8 cellular contexts compared by ENCODE assay signal in the genomic region with DNA sequence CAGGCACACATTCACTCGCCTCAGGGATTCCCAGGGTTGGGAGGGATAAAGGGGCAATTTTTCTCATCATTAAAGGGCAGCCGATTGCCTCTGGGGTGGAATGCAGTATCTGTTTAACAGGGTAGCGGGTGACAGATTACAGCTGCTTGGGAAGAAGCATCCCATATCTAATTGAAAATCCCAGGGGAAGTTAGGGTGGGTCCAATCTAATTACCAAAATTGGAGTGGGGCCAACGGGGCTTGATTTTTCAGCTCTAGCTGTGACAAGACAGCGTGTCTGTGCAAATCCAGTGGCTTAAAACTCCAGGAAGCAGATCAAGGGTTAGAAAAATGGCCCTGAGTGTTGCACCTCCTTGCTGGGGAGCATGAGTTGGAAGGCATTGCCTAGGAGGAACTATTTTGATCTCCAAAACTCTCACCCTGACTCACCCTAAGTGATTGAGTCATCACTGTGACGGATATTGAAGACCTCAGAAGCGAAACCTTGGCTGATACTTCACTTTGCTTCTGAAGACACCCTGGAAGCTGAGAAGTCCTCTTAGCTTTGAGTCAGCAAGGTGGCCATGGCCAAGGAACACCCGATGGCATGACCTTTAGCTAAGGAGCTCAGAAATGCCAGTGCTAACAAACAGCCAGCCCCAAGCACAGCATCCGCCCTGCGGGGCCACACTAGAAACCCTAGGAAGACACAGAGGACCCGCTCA. TPM values are rescaled to one million over a fixed set of nuclear protein-coding genes. Genes with fewer than 3 reads are reported as not detected.
A peak's percentile ranks its signal among the peaks of the same experiment; 100 is the strongest.
DNase-seq lines count a peak whose midpoint lies in the region; ATAC-seq and TF ChIP-seq lines count a peak whose summit lies in the region.

No MANE protein-coding gene starts in this region.

- TF ChIP-seq CTCF in AG10803 (conservative IDR thresholded peaks at IDR 0.05; ENCODE audit: low read length) (no peak), GM20000 (IDR thresholded peaks at IDR 0.05; ENCODE audit: extremely low read depth, missing control alignments) (no peak), cardiac fibroblast (IDR thresholded peaks at IDR 0.05; ENCODE audit: low read depth, low read length) (no peak)

- H3K4me3 ChIP-seq in AG10803 (ENCODE audit: low read length) = no peak overlapping the region
- H3K4me3 ChIP-seq in cardiac fibroblast (replicated peaks in 1 of 2; ENCODE audit: low read depth in 2 of 2, low read length in 2 of 2) = no peak overlapping the region

- DNase-seq in AG10803 (ENCODE audit: low read depth) = peak; percentile 83
- peak; percentile 79 for DNase-seq in GM20000 (ENCODE audit: low spot score)
- peak; percentile 94 for DNase-seq in NOMO-1 treated with DMSO at 0.1 percent for 48 hours (lab: John Stamatoyannopoulos, UW; ENCODE audit: unreplicated experiment)
- peak; percentile 76 to 95 for DNase-seq in cardiac fibroblast (ENCODE audit: low read depth in 2 of 2)
- peak; percentile 90 for DNase-seq in renal cortical epithelial cell (ENCODE audit: low read depth)
- DNase-seq in activated CD8-positive, alpha-beta memory T cell treated with anti-CD3 and anti-CD28 coated beads, Interleukin-2, amount 50 U/mL, for 4 hours = no peak

- no peak for ATAC-seq in HG02678 (IDR thresholded peaks at IDR 0.05; ENCODE audit: unreplicated experiment)
- no peak for ATAC-seq in HG02938 (IDR thresholded peaks at IDR 0.05; ENCODE audit: unreplicated experiment)

RNA-seq across cellular contexts. Expression of a gene that starts 46.0 kb away (rescaled TPM):
- 2.5 and 11.1 TPM in 2 replicates for total RNA-seq in renal cortical epithelial cell

RNA-seq across cellular contexts. Expression of a gene that starts 48.5 kb away (rescaled TPM):
- 3.6 and 9.9 TPM in 2 replicates for total RNA-seq in renal cortical epithelial cell

RNA-seq across cellular contexts. Expression of a gene that starts 50.5 kb away (rescaled TPM):
- 60.4 and 95.8 TPM in 2 replicates for total RNA-seq in renal cortical epithelial cell
